In genomic region chr1:108722292-108722691, GRCh38 we compare ENCODE assay signal across 22 cellular contexts. TPM values are rescaled to one million over a fixed set of nuclear protein-coding genes. Genes with fewer than 3 reads are reported as not detected.
DNase-seq lines count a peak whose midpoint lies in the region; ATAC-seq and TF ChIP-seq lines count a peak whose summit lies in the region.
"Had no signal": no experiment of that assay in that cellular context is flagged by ENCODE, and none has a peak within 500 bp of the region (broad histone marks: within the 10 kb centered on the region; RNA-seq: fewer than 3 reads in every experiment).

No MANE protein-coding gene starts in this region.

- H2BK20ac ChIP-seq in IMR-90 (ENCODE audit: low read depth, low read length) = peak overlapping the region; percentile 53; the same call in 1 of the 2 replicates

- peak; percentile 3; the same call in 1 of the 2 replicates for TF ChIP-seq RAD21 in IMR-90 (IDR thresholded peaks at IDR 0.05; ENCODE audit: low read length)

- H4K8ac ChIP-seq in IMR-90 (ENCODE audit: low read depth in 2 of 2, low read length in 2 of 2) = peak overlapping the region in 1 of 2 experiments; percentile 68; a peak in 2 of 4 replicates

- CTCF ChIA-PET in IMR-90 (lab: Yijun Ruan, JAX) = interaction anchor here (0.9 kb wide), 1 partner anchor 9 kb away, joined by 3 read pairs; no protein-coding TSS in a partner anchor

- no peak overlapping the region for H2AK9ac ChIP-seq in IMR-90 (replicated peaks; ENCODE audit: low read depth, low read length, poor library complexity)

- H4K91ac ChIP-seq in IMR-90 (ENCODE audit: insufficient read depth, low read depth, low read length) = 0 out of 2 replicates have a peak overlapping the region, but pooled peaks have one; percentile 44

- WGBS in IMR-90 (ENCODE audit: extremely low coverage in 2 of 2, insufficient read length in 1 of 2), 2 experiments = 20% methylated on average over 2 of the region's 6 CpGs; no CpG with 5 or more reads in 1 of the 2 experiments

- no peaks in the 10 kb centered on the region for H3K36me3 ChIP-seq in IMR-90 (ENCODE audit: control insufficient read depth, insufficient read depth, low read length)
- H3K36me3 ChIP-seq: brain microvascular endothelial cell, left ventricle myocardium inferior had no signal

- no peak for TF ChIP-seq POLR2A in IMR-90 (IDR thresholded peaks at IDR 0.05; ENCODE audit: low read depth, low read length)

- peak overlapping the region; percentile 38; the same call in 1 of the 2 replicates for H4K5ac ChIP-seq in IMR-90 (ENCODE audit: low read depth, low read length)

- H3K27me3 ChIP-seq in IMR-90 (ENCODE audit: control insufficient read depth, insufficient read depth, low read length) = no peaks in the 10 kb centered on the region
- H3K27me3 ChIP-seq: brain microvascular endothelial cell had no signal

- peak; percentile 71 for ATAC-seq in IMR-90 (ENCODE audit: low read depth)
- no peak for ATAC-seq in GM21737 (IDR thresholded peaks at IDR 0.05; ENCODE audit: unreplicated experiment)
- no peak for ATAC-seq in GM21515 (IDR thresholded peaks at IDR 0.05; ENCODE audit: unreplicated experiment)
- ATAC-seq: activated CD4-positive, CD25-positive, alpha-beta regulatory T cell treated with anti-CD3 and anti-CD28 coated beads, Interleukin-2, amount 50 U/mL, for 24 hours; activated naive CD4-positive, alpha-beta T cell treated with anti-CD3 and anti-CD28 coated beads, Interleukin-2, amount 50 U/mL, for 72 hours; activated T-cell treated with anti-CD3 and anti-CD28 coated beads, Interleukin-2, amount 50 U/mL, for 72 hours; sciatic nerve had no signal

- peak overlapping the region; percentile 76 for H2BK5ac ChIP-seq in IMR-90 (ENCODE audit: low read depth, low read length, poor library complexity, severe bottlenecking)

- peak overlapping the region; percentile 88 for H3K4me2 ChIP-seq in IMR-90 (ENCODE audit: low read depth, low read length)

- no peaks in the 10 kb centered on the region for H3K9me3 ChIP-seq in IMR-90 (ENCODE audit: control insufficient read depth, insufficient read depth, low read length)
- H3K9me3 ChIP-seq: left ventricle myocardium inferior had no signal

- peaks cover 18% of the 10 kb centered on the region for H3K4me1 ChIP-seq in IMR-90 (ENCODE audit: control insufficient read depth, insufficient read depth, low read length)

- H3K9me1 ChIP-seq in IMR-90 (ENCODE audit: insufficient read depth, low read length) = 0 out of 2 replicates have a peak, but pooled peaks cover 6% of the 10 kb centered on the region

- POLR2A ChIA-PET in IMR-90 (lab: Charles Lee; ENCODE audit: unreplicated experiment) = no interaction called here

- peak; percentile 77 for DNase-seq in IMR-90
- DNase-seq in globus pallidus (ENCODE audit: low spot score) = peak; percentile 53
- DNase-seq in mesenteric fat pad (ENCODE audit: low spot score) = no peak
- DNase-seq: activated CD8-positive, alpha-beta memory T cell treated with anti-CD3 and anti-CD28 coated beads for 24 hours; activated T-cell treated with anti-CD3 and anti-CD28 coated beads, Interleukin-2, amount 50 U/mL, for 72 hours; brain microvascular endothelial cell; effector CD4-positive, alpha-beta T cell; H7; left ventricle myocardium inferior; NCI-H1694; NCI-H2227 treated with DMSO at 0.1 percent for 48 hours; occipital lobe; stimulated activated naive CD4-positive, alpha-beta T cell had no signal

- in situ Hi-C loops in IMR-90 (cut with MboI; ENCODE audit: low sequenced_read_pairs) = no loop called here

- H2AK5ac ChIP-seq in IMR-90 (ENCODE audit: low read depth, low read length) = no peak overlapping the region

- BruUV-seq in IMR-90 (replicated peaks; lab: Mats Ljungman, UMichigan) = no TSS peak

- H3K9ac ChIP-seq in IMR-90 (ENCODE audit: low read depth, low read length) = no peak overlapping the region

- H3K79me1 ChIP-seq in IMR-90 (ENCODE audit: low read depth in 1 of 2, low read length in 2 of 2) = no peaks in the 10 kb centered on the region; a peak in 1 of 4 replicates

- peak overlapping the region; percentile 31; the same call in 1 of the 2 replicates for H3K56ac ChIP-seq in IMR-90 (ENCODE audit: extremely low read depth, insufficient read depth, low read length)

- dilution Hi-C loops in IMR-90 (cut with HindIII; ENCODE audit: low sequenced_read_pairs, unreplicated experiment) = no loop called here

- H2AFZ ChIP-seq in IMR-90 (replicated peaks; ENCODE audit: low read length, poor library complexity) = peak overlapping the region; percentile 71

- intact Hi-C loops in IMR-90 (cut with micrococcal nuclease) = loop anchor here (2.0 kb wide), 1 partner anchor 25 kb away; the partner anchor contains the start of gene STXBP3

- peak overlapping the region; percentile 75; the same call in 1 of the 2 replicates for H3K27ac ChIP-seq in IMR-90 (ENCODE audit: insufficient read depth, low read length)
- H3K27ac ChIP-seq in angular gyrus (ENCODE audit: low read depth, low read length) = peak overlapping the region; percentile 1
- H3K27ac ChIP-seq in temporal lobe (ENCODE audit: low read depth, low read length) = peak overlapping the region; percentile 13
- H3K27ac ChIP-seq: left ventricle myocardium inferior had no signal

- H3K18ac ChIP-seq in IMR-90 (ENCODE audit: low read depth, low read length) = peak overlapping the region; percentile 39; the same call in 1 of the 2 replicates

- H3K14ac ChIP-seq in IMR-90 (replicated peaks; ENCODE audit: low read depth, low read length) = 0 out of 2 replicates have a peak overlapping the region, but pooled peaks have one; percentile 48

- peak overlapping the region; percentile 2; the same call in 1 of the 2 replicates for H3K4me3 ChIP-seq in IMR-90 (ENCODE audit: insufficient read depth, low read depth, low read length)
- H3K4me3 ChIP-seq: left ventricle myocardium inferior had no signal

- no peak for TF ChIP-seq CTCF in IMR-90 (conservative IDR thresholded peaks at IDR 0.05; ENCODE audit: low read depth, low read length)

- peak overlapping the region; percentile 45 for H2BK120ac ChIP-seq in IMR-90 (ENCODE audit: low read depth, low read length)

- H2BK15ac ChIP-seq in IMR-90 (ENCODE audit: low read depth, low read length) = peak overlapping the region; percentile 6; the same call in 1 of the 3 replicates

- no peak overlapping the region for H3K23ac ChIP-seq in IMR-90 (ENCODE audit: low read depth, low read length)

- no peaks in the 10 kb centered on the region for H4K20me1 ChIP-seq in IMR-90 (ENCODE audit: insufficient read depth, low read length)

- H3K4ac ChIP-seq in IMR-90 (ENCODE audit: low read depth, low read length) = peak overlapping the region; percentile 75

TF ChIP-seq in IMR-90, 13 proteins besides CTCF, POLR2A, EP300 and RAD21:
- TF ChIP-seq MXI1 (IDR thresholded peaks at IDR 0.05; ENCODE audit: borderline replicate concordance, low read depth, low read length) = no peak
- TF ChIP-seq BHLHE40 (IDR thresholded peaks at IDR 0.05; ENCODE audit: low read depth, low read length) = no peak
- no peak for TF ChIP-seq SMC3 (IDR thresholded peaks at IDR 0.05; ENCODE audit: low read depth, low read length)
- TF ChIP-seq USF2 (IDR thresholded peaks at IDR 0.05; ENCODE audit: low read depth, low read length) = no peak
- no peak for TF ChIP-seq MAFK (IDR thresholded peaks at IDR 0.05; ENCODE audit: low read depth, low read length)
- no peak for TF ChIP-seq ELK1 (IDR thresholded peaks at IDR 0.05; ENCODE audit: borderline replicate concordance, low read depth, low read length)
- TF ChIP-seq RCOR1 (IDR thresholded peaks at IDR 0.05; ENCODE audit: insufficient replicate concordance, low read length) = no peak
- TF ChIP-seq RFX5 (IDR thresholded peaks at IDR 0.05; ENCODE audit: low read depth, low read length) = no peak
- no peak for TF ChIP-seq CHD1 (IDR thresholded peaks at IDR 0.05; ENCODE audit: low read depth, low read length)
- no peak for TF ChIP-seq MAZ (IDR thresholded peaks at IDR 0.05; ENCODE audit: borderline replicate concordance, low read depth, low read length)
TF ChIP-seq in IMR-90: peak in this region for 0.

RNA-seq across cellular contexts. Expression of gene FNDC7, which starts 9.6 kb away (rescaled TPM):
- total RNA-seq in IMR-90 (2012; rRNA removed) = under 0.01 TPM in 1 of 2 replicates, not detected in the other
- 0.06 TPM in 1 of 2 replicates, not detected in the other for polyA plus RNA-seq in IMR-90 (2012; rRNA removed)
- 0.01 and 0.04 TPM in 2 replicates for polyA plus RNA-seq in IMR-90 (2012; cell fraction: cytosol; rRNA removed)
- 0.08 TPM in 2 replicates for polyA plus RNA-seq in IMR-90 (2012; cell fraction: nucleus; rRNA removed; ENCODE audit: low replicate concordance)
- total RNA-seq in temporal lobe = 0.25 TPM
- total RNA-seq in mesenteric fat pad = not detected
- total RNA-seq: left ventricle myocardium inferior, occipital lobe, sciatic nerve had no signal
- polyA plus RNA-seq: BJ, esophagus had no signal

RNA-seq across cellular contexts. Expression of gene STXBP3, which starts 24.2 kb away (rescaled TPM):
- total RNA-seq in IMR-90 (2012; rRNA removed) = 19.7 and 38.3 TPM in 2 replicates
- polyA plus RNA-seq in IMR-90 (2012; rRNA removed) = 14.2 and 19.1 TPM in 2 replicates
- polyA plus RNA-seq in IMR-90 (2012; cell fraction: cytosol; rRNA removed) = 2.3 and 4.0 TPM in 2 replicates
- polyA plus RNA-seq in IMR-90 (2012; cell fraction: nucleus; rRNA removed; ENCODE audit: low replicate concordance) = 13.0 and 19.9 TPM in 2 replicates
- total RNA-seq in temporal lobe = 31.7 TPM
- total RNA-seq in mesenteric fat pad = 42.4 TPM

RNA-seq across cellular contexts. Expression of gene PRPF38B, which starts 30.2 kb away (rescaled TPM):
- total RNA-seq in IMR-90 (2012; rRNA removed) = 9.0 and 15.0 TPM in 2 replicates
- polyA plus RNA-seq in IMR-90 (2012; rRNA removed) = 15.5 and 19.3 TPM in 2 replicates
- polyA plus RNA-seq in IMR-90 (2012; cell fraction: cytosol; rRNA removed) = 3.9 and 6.9 TPM in 2 replicates
- polyA plus RNA-seq in IMR-90 (2012; cell fraction: nucleus; rRNA removed; ENCODE audit: low replicate concordance) = 35.6 and 60.1 TPM in 2 replicates
- 13.8 TPM for total RNA-seq in temporal lobe
- 32.0 TPM for total RNA-seq in mesenteric fat pad

Comparison
In these comparisons a context has a peak if more than half of its experiments do, and no peak if none do; other contexts are left out.
1. H3K27ac ChIP-seq: peak in every context shown above with its lines; median percentile 75 in IMR-90; 13 in temporal lobe; 1 in angular gyrus.